ENCODE assay signal across 10 cellular contexts in genomic region chr7:99331002-99331401, GRCh38. TPM values are rescaled to one million over a fixed set of nuclear protein-coding genes. Genes with fewer than 3 reads are reported as not detected.
A peak's percentile ranks its signal among the peaks of the same experiment; 100 is the strongest.
DNase-seq lines count a peak whose midpoint lies in the region; ATAC-seq, FAIRE-seq and TF ChIP-seq lines count a peak whose summit lies in the region.
"Had no signal": no experiment of that assay in that cellular context is flagged by ENCODE, and none has a peak within 500 bp of the region (broad histone marks: within the 10 kb centered on the region; RNA-seq: fewer than 3 reads in every experiment).

No MANE protein-coding gene starts in this region.

- TF ChIP-seq POLR2A in GM12892 (IDR thresholded peaks at IDR 0.05; ENCODE audit: low read depth, low read length) (no peak), prostate gland (IDR thresholded peaks at IDR 0.05) (no peak)

- no peak for ATAC-seq in natural killer cell treated with Interleukin-12 subunit alpha and Interleukin-12 subunit beta and Interleukin-15 and Interleukin-18, amount 100 ng/mL, for 72 hours
- ATAC-seq in GM18511 (IDR thresholded peaks at IDR 0.05; ENCODE audit: unreplicated experiment) = no peak
- ATAC-seq: sciatic nerve had no signal

- no peaks in the 10 kb centered on the region for H3K27me3 ChIP-seq in CD4-positive, alpha-beta memory T cell (ENCODE audit: insufficient read depth, low read length)
- H3K27me3 ChIP-seq in adipocyte (replicated peaks; ENCODE audit: control insufficient read depth, insufficient read depth, low read length) = no peaks in the 10 kb centered on the region
- H3K27me3 ChIP-seq in prostate gland (replicated peaks; ENCODE audit: insufficient read depth) = no peaks in the 10 kb centered on the region
- H3K27me3 ChIP-seq: ascending aorta had no signal

- no peak overlapping the region for H3K4me3 Mint-ChIP-seq in CD4-positive, alpha-beta memory T cell
- peak overlapping the region; percentile 77 for H3K4me3 Mint-ChIP-seq in natural killer cell treated with Interleukin-12 subunit alpha and Interleukin-12 subunit beta and Interleukin-15 and Interleukin-18, amount 100 ng/mL, for 72 hours

- no peak overlapping the region for H3K27ac ChIP-seq in CD4-positive, alpha-beta memory T cell (ENCODE audit: low read depth, low read length)
- H3K27ac ChIP-seq in prostate gland = no peak overlapping the region

- no peak for FAIRE-seq in GM12892 (lab: Jason Lieb, UNC)

- peaks cover 12% of the 10 kb centered on the region for H3K36me3 ChIP-seq in CD4-positive, alpha-beta memory T cell (ENCODE audit: insufficient read depth, low read length)
- H3K36me3 ChIP-seq in adipocyte (ENCODE audit: control insufficient read depth, insufficient read depth, low read length, severe bottlenecking) = peaks cover 25% of the 10 kb centered on the region
- H3K36me3 ChIP-seq in prostate gland = no peaks in the 10 kb centered on the region

- no peaks in the 10 kb centered on the region for H3K27me3 Mint-ChIP-seq in CD4-positive, alpha-beta memory T cell
- no peaks in the 10 kb centered on the region for H3K27me3 Mint-ChIP-seq in natural killer cell treated with Interleukin-12 subunit alpha and Interleukin-12 subunit beta and Interleukin-15 and Interleukin-18, amount 100 ng/mL, for 72 hours

- no peak overlapping the region for H3K4me3 ChIP-seq in CD4-positive, alpha-beta memory T cell (ENCODE audit: low read length in 2 of 2)
- no peak overlapping the region for H3K4me3 ChIP-seq in adipocyte (ENCODE audit: low read length)
- no peak overlapping the region for H3K4me3 ChIP-seq in prostate gland
- H3K4me3 ChIP-seq: ascending aorta had no signal

- peak overlapping the region in 4 of 7 donors; percentile 13 to 61 (median 35) for H3K27ac Mint-ChIP-seq in CD4-positive, alpha-beta memory T cell
- H3K27ac Mint-ChIP-seq in natural killer cell treated with Interleukin-12 subunit alpha and Interleukin-12 subunit beta and Interleukin-15 and Interleukin-18, amount 100 ng/mL, for 72 hours = peak overlapping the region; percentile 95 to 98

- peaks cover 48% of the 10 kb centered on the region for H3K4me1 ChIP-seq in CD4-positive, alpha-beta memory T cell (ENCODE audit: insufficient read depth, low read length)
- H3K4me1 ChIP-seq in adipocyte (ENCODE audit: control insufficient read depth, insufficient read depth, low read length) = peaks cover 28% of the 10 kb centered on the region
- peaks cover 7% of the 10 kb centered on the region for H3K4me1 ChIP-seq in prostate gland (replicated peaks)

- H3K4me1 Mint-ChIP-seq in CD4-positive, alpha-beta memory T cell = peaks cover 39 to 65% (median 49%) of the 10 kb centered on the region in 4 donors
- peaks cover 36 to 44% of the 10 kb centered on the region in 2 donors for H3K4me1 Mint-ChIP-seq in natural killer cell treated with Interleukin-12 subunit alpha and Interleukin-12 subunit beta and Interleukin-15 and Interleukin-18, amount 100 ng/mL, for 72 hours (ENCODE audit: low read depth in 2 of 2)

- DNase-seq in CD4-positive, alpha-beta memory T cell = no peak
- peak; percentile 21 for DNase-seq in HT-29 (ENCODE audit: low spot score)
- peak; percentile 38 for DNase-seq in adipocyte (ENCODE audit: low read depth)
- no peak for DNase-seq in natural killer cell treated with Interleukin-12 subunit alpha and Interleukin-12 subunit beta and Interleukin-15 and Interleukin-18, amount 100 ng/mL, for 72 hours (ENCODE audit: low spot score)
- DNase-seq in GM12892 (ENCODE audit: insufficient read length) = no peak
- DNase-seq in prostate gland (ENCODE audit: low spot score) = no peak
- DNase-seq: DMS79 had no signal

- CTCF ChIA-PET in CD4-positive, alpha-beta memory T cell (lab: Charles Lee; ENCODE audit: partially characterized antibody) = no interaction called here

- H3K36me3 Mint-ChIP-seq in CD4-positive, alpha-beta memory T cell = peaks cover 17 to 40% of the 10 kb centered on the region in 2 donors
- H3K36me3 Mint-ChIP-seq in natural killer cell treated with Interleukin-12 subunit alpha and Interleukin-12 subunit beta and Interleukin-15 and Interleukin-18, amount 100 ng/mL, for 72 hours = peaks cover 20% of the 10 kb centered on the region

- H3K9me3 ChIP-seq in CD4-positive, alpha-beta memory T cell (ENCODE audit: control insufficient read depth in 1 of 2, low read length in 2 of 2) = no peaks in the 10 kb centered on the region
- no peaks in the 10 kb centered on the region for H3K9me3 ChIP-seq in adipocyte (ENCODE audit: control insufficient read depth, low read length)
- H3K9me3 ChIP-seq in prostate gland = no peaks in the 10 kb centered on the region
- H3K9me3 ChIP-seq: ascending aorta had no signal

- TF ChIP-seq CTCF in prostate gland (IDR thresholded peaks at IDR 0.05) = no peak

- intact Hi-C loops in CD4-positive, alpha-beta memory T cell (cut with micrococcal nuclease) = no loop called here
- intact Hi-C loops in prostate gland (cut with DNase I) = no loop called here

- H3K9ac ChIP-seq in adipocyte (ENCODE audit: low read length) = peak overlapping the region; percentile 48

- peaks cover 0 to 2% (median 0%) of the 10 kb centered on the region in 8 donors for H3K9me3 Mint-ChIP-seq in CD4-positive, alpha-beta memory T cell
- H3K9me3 Mint-ChIP-seq in natural killer cell treated with Interleukin-12 subunit alpha and Interleukin-12 subunit beta and Interleukin-15 and Interleukin-18, amount 100 ng/mL, for 72 hours = no peaks in the 10 kb centered on the region

- 88% methylated on average over 2 of the region's 2 CpGs for WGBS in prostate gland

- POLR2A ChIA-PET in CD4-positive, alpha-beta memory T cell (lab: Charles Lee; ENCODE audit: partially characterized antibody) = no interaction called here

RNA-seq across cellular contexts. Expression of gene ARPC1A, which starts 5.3 kb away (rescaled TPM):
- 10 to 100 TPM; 46.2 to 51.5 TPM for total RNA-seq in CD4-positive, alpha-beta memory T cell
- 10 to 100 TPM; 49.1 to 64.2 TPM for polyA plus RNA-seq in CD4-positive, alpha-beta memory T cell
- total RNA-seq in HT-29 (2014; rRNA removed; shearing (Covaris generic)) = 120 and 151 TPM in 2 replicates
- 10 to 100 TPM; 72.4 to 88.0 TPM for total RNA-seq in natural killer cell treated with Interleukin-12 subunit alpha and Interleukin-12 subunit beta and Interleukin-15 and Interleukin-18, amount 100 ng/mL, for 72 hours
- 57.4 TPM for polyA plus RNA-seq in GM12892 (2012; ENCODE audit: missing spikeins)
- 100 to 1,000 TPM; 119 to 136 TPM for total RNA-seq in prostate gland

RNA-seq across cellular contexts. Expression of gene ARPC1B, which starts 43.5 kb away (rescaled TPM):
- 100 to 1,000 TPM; 188 to 191 TPM for total RNA-seq in CD4-positive, alpha-beta memory T cell
- polyA plus RNA-seq in CD4-positive, alpha-beta memory T cell = 100 to 1,000 TPM; 862 to 906 TPM
- 987 and 1,117 TPM in 2 replicates for total RNA-seq in HT-29 (2014; rRNA removed; shearing (Covaris generic))
- 100 to 1,000 TPM; 286 to 366 TPM for total RNA-seq in natural killer cell treated with Interleukin-12 subunit alpha and Interleukin-12 subunit beta and Interleukin-15 and Interleukin-18, amount 100 ng/mL, for 72 hours
- polyA plus RNA-seq in GM12892 (2012; ENCODE audit: missing spikeins) = 230 TPM
- total RNA-seq in prostate gland = 10 to 100 TPM; 85.4 to 86.5 TPM

RNA-seq across cellular contexts. Expression of gene MYH16, which starts 58.4 kb away (rescaled TPM):
- not detected for total RNA-seq in CD4-positive, alpha-beta memory T cell
- polyA plus RNA-seq in CD4-positive, alpha-beta memory T cell = not detected
- 0.05 TPM in 1 of 2 replicates, not detected in the other for total RNA-seq in HT-29 (2014; rRNA removed; shearing (Covaris generic))
- not detected for total RNA-seq in natural killer cell treated with Interleukin-12 subunit alpha and Interleukin-12 subunit beta and Interleukin-15 and Interleukin-18, amount 100 ng/mL, for 72 hours
- not detected for polyA plus RNA-seq in GM12892 (2012; ENCODE audit: missing spikeins)
- total RNA-seq in prostate gland = under 1 TPM in 1 of 2 donors, not detected in 1; 0.97 TPM
- total RNA-seq: ascending aorta, sciatic nerve had no signal

Comparison
In these comparisons a context has a peak if more than half of its experiments do, and no peak if none do; other contexts are left out.
1. DNase-seq: peak in HT-29 (single experiment) and adipocyte (single experiment); none in CD4-positive, alpha-beta memory T cell (0 of 5), natural killer cell treated with Interleukin-12 subunit alpha and Interleukin-12 subunit beta and Interleukin-15 and Interleukin-18, amount 100 ng/mL, for 72 hours (single experiment), GM12892 (single experiment) and prostate gland (single experiment).